29 cellular contexts compared by ENCODE assay signal in genomic region chr20:40154514-40154913, GRCh38.
"Had no signal": no experiment of that assay in that cellular context is flagged by ENCODE, and none has a peak within 500 bp of the region (broad histone marks: within the 10 kb centered on the region; RNA-seq: fewer than 3 reads in every experiment).

No MANE protein-coding gene starts in this region.

- H3K4me1 ChIP-seq: esophagus squamous epithelium, gastroesophageal sphincter had no signal

- H3K27ac ChIP-seq: brain microvascular endothelial cell, epithelial cell of prostate, esophagus squamous epithelium, gastroesophageal sphincter, VCaP had no signal

- ATAC-seq: activated naive CD4-positive, alpha-beta T cell treated with anti-CD3 and anti-CD28 coated beads, Interleukin-2, amount 50 U/mL, for 72 hours; activated T-cell treated with anti-CD3 and anti-CD28 coated beads, Interleukin-2, amount 50 U/mL, for 72 hours; gastroesophageal sphincter; WTC11 had no signal

- H3K9me3 ChIP-seq: esophagus squamous epithelium, gastroesophageal sphincter had no signal

- H3K36me3 ChIP-seq: brain microvascular endothelial cell, esophagus squamous epithelium, gastroesophageal sphincter had no signal

- DNase-seq: activated CD4-positive, alpha-beta memory T cell treated with anti-CD3 and anti-CD28 coated beads, Interleukin-2, amount 10 ng/mL, durations not matched to agents 7 days and 5 days; activated CD4-positive, alpha-beta T cell treated with anti-CD3 and anti-CD28 coated beads for 1 hour; activated CD4-positive, alpha-beta T cell treated with anti-CD3 and anti-CD28 coated beads for 4 hours; activated CD4-positive, alpha-beta T cell treated with anti-CD3 and anti-CD28 coated beads, Interleukin-2, amount 10 ng/mL, durations not matched to agents 7 days and 5 days; activated CD4-positive, alpha-beta T cell treated with anti-CD3 and anti-CD28 coated beads, Interleukin-2, amount 50 U/mL, for 4 hours; activated CD8-positive, alpha-beta memory T cell treated with anti-CD3 and anti-CD28 coated beads, Interleukin-2, amount 50 U/mL, for 48 hours; activated gamma-delta T cell; activated naive CD4-positive, alpha-beta T cell; activated naive CD4-positive, alpha-beta T cell treated with anti-CD3 and anti-CD28 coated beads, Interleukin-2, amount 10 ng/mL, durations not matched to agents 7 days and 5 days; activated naive CD8-positive, alpha-beta T cell treated with anti-CD3 and anti-CD28 coated beads, Interleukin-2, amount 10 ng/mL, durations not matched to agents 7 days and 5 days; activated T-cell treated with anti-CD3 and anti-CD28 coated beads for 4 hours; activated T-cell treated with anti-CD3 and anti-CD28 coated beads, Interleukin-2, amount 50 U/mL, for 24 hours; activated T-cell treated with anti-CD3 and anti-CD28 coated beads, Interleukin-2, amount 50 U/mL, for 72 hours; brain microvascular endothelial cell; caudate nucleus; effector CD8-positive, alpha-beta T cell; esophagus squamous epithelium; foreskin melanocyte; T-helper 2 cell had no signal

- FAIRE-seq: astrocyte, colon, endometrium, endothelial cell of umbilical vein, TTC549 had no signal

- H3K4me3 ChIP-seq: esophagus squamous epithelium, gastroesophageal sphincter had no signal

- H3K27me3 ChIP-seq: brain microvascular endothelial cell, esophagus squamous epithelium, gastroesophageal sphincter had no signal
